In genomic region chr16:63201851-63202250, GRCh38 we compare ENCODE assay signal across 28 cellular contexts.
"Had no signal": no experiment of that assay in that cellular context is flagged by ENCODE, and none has a peak within 500 bp of the region (broad histone marks: within the 10 kb centered on the region; RNA-seq: fewer than 3 reads in every experiment).

No MANE protein-coding gene starts in this region.

- H3K36me3 ChIP-seq: colonic mucosa, esophagus muscularis mucosa, esophagus squamous epithelium, gastrocnemius medialis, gastroesophageal sphincter, heart left ventricle, heart right ventricle had no signal

- H3K27ac ChIP-seq: colonic mucosa, coronary artery, dorsolateral prefrontal cortex, epithelial cell of prostate, esophagus muscularis mucosa, esophagus squamous epithelium, foreskin keratinocyte, gastrocnemius medialis, gastroesophageal sphincter, heart left ventricle, heart right ventricle, hepatocyte had no signal

- ATAC-seq: effector memory CD8-positive, alpha-beta T cell; esophagus mucosa; foreskin keratinocyte; gastrocnemius medialis; gastroesophageal sphincter; heart left ventricle; heart right ventricle had no signal

- H3K9me3 ChIP-seq: colonic mucosa, esophagus muscularis mucosa, esophagus squamous epithelium, gastrocnemius medialis, gastroesophageal sphincter, heart right ventricle had no signal

- H3K4me2 ChIP-seq: hepatocyte had no signal

- H3K4me3 ChIP-seq: colonic mucosa, coronary artery, dorsolateral prefrontal cortex, esophagus muscularis mucosa, esophagus squamous epithelium, gastrocnemius medialis, gastroesophageal sphincter, heart left ventricle, heart right ventricle, hepatocyte had no signal

- H3K27me3 ChIP-seq: colonic mucosa, dorsolateral prefrontal cortex, esophagus muscularis mucosa, esophagus squamous epithelium, foreskin keratinocyte, gastrocnemius medialis, gastroesophageal sphincter, heart left ventricle, heart right ventricle, hepatocyte had no signal

- H3K4me1 ChIP-seq: colonic mucosa, esophagus muscularis mucosa, esophagus squamous epithelium, foreskin keratinocyte, gastrocnemius medialis, gastroesophageal sphincter, heart left ventricle, heart right ventricle had no signal

- FAIRE-seq: endometrium, endothelial cell of umbilical vein, frontal cortex had no signal

- H3K79me2 ChIP-seq: hepatocyte had no signal

- H2AFZ ChIP-seq: hepatocyte had no signal

- DNase-seq: colonic mucosa; cortex of kidney; dermis blood vessel endothelial cell; dorsolateral prefrontal cortex; effector CD4-positive, alpha-beta T cell; effector CD8-positive, alpha-beta T cell; effector memory CD4-positive, alpha-beta T cell; effector memory CD8-positive, alpha-beta T cell; endodermal cell; erythroblast; esophagus squamous epithelium; foreskin fibroblast; foreskin keratinocyte; foreskin melanocyte; gastrocnemius medialis; glutamatergic neuron; head of caudate nucleus; heart left ventricle; heart right ventricle had no signal
